ENCODE assay signal across 18 cellular contexts in the genomic region with DNA sequence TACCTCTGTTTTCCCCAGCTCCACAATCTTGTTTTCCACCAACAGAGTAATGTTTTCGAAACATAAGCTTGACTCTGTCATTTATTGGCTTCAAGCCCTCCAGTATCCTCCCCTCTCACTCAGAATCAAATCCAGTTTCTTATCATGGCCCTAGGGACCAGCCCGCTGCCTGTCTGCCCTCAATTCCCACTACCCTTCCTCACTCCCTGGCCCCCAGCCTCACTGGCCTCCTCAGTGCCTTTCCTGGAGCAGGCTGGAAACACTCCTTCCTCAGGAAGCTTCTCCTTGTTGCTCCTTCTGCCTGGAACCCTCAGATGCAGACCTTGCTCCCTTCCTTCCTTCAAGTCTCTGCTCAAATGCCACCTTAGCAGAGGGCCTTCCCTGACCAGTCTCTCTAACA. TPM values are rescaled to one million over a fixed set of nuclear protein-coding genes. Genes with fewer than 3 reads are reported as not detected.
DNase-seq lines count a peak whose midpoint lies in the region; ATAC-seq and TF ChIP-seq lines count a peak whose summit lies in the region.
"Had no signal": no experiment of that assay in that cellular context is flagged by ENCODE, and none has a peak within 500 bp of the region (broad histone marks: within the 10 kb centered on the region; RNA-seq: fewer than 3 reads in every experiment).

No MANE protein-coding gene starts in this region.

- H3K14ac ChIP-seq in mesenchymal stem cell (ENCODE audit: low read length in 2 of 2) = no peak overlapping the region

- intact Hi-C loops in CD8-positive, alpha-beta T cell (cut with DNase I, micrococcal nuclease) = no loop called here
- intact Hi-C loops in dorsolateral prefrontal cortex (cut with DNase I) = no loop called here

- no peaks in the 10 kb centered on the region for H3K9me3 ChIP-seq in CD8-positive, alpha-beta T cell (ENCODE audit: low read length)
- no peaks in the 10 kb centered on the region for H3K9me3 ChIP-seq in mesenchymal stem cell (ENCODE audit: control insufficient read depth, low read length)
- H3K9me3 ChIP-seq: Peyer's patch, right lobe of liver had no signal

- POLR2A ChIA-PET in CD8-positive, alpha-beta T cell (lab: Charles Lee) = interaction anchor here (0.5 to 1.3 kb wide), 4 partner anchors 11 to 106 kb away, joined by 3 to 4 read pairs (median 3); a partner anchor contains a TSS
- POLR2A ChIA-PET in T-cell (lab: Charles Lee) = no interaction called here

- H3K27ac Mint-ChIP-seq in CD8-positive, alpha-beta T cell = peak overlapping the region; percentile 21
- H3K27ac Mint-ChIP-seq in T-cell = peak overlapping the region; percentile 27 to 82

- H3K27ac ChIP-seq in 22Rv1 (peak overlapping the region; percentile 62), mesenchymal stem cell (ENCODE audit: low read length, poor library complexity, severe bottlenecking) (no peak overlapping the region), dorsolateral prefrontal cortex (no peak overlapping the region)
- H3K27ac ChIP-seq in CD8-positive, alpha-beta T cell (ENCODE audit: low read depth, low read length) = no peak overlapping the region
- H3K27ac ChIP-seq: KMS-11, right lobe of liver had no signal

- no peak overlapping the region for H3K18ac ChIP-seq in mesenchymal stem cell (ENCODE audit: low read depth in 1 of 2, low read length in 2 of 2)

- H3K27me3 Mint-ChIP-seq in CD8-positive, alpha-beta T cell (ENCODE audit: low read depth) = no peaks in the 10 kb centered on the region
- no peaks in the 10 kb centered on the region for H3K27me3 Mint-ChIP-seq in T-cell

- H4K8ac ChIP-seq in mesenchymal stem cell (ENCODE audit: low read length) = no peak overlapping the region

- no peaks in the 10 kb centered on the region for H3K9me3 Mint-ChIP-seq in CD8-positive, alpha-beta T cell
- H3K9me3 Mint-ChIP-seq in T-cell = no peaks in the 10 kb centered on the region

- no peak overlapping the region for H3K4me3 Mint-ChIP-seq in CD8-positive, alpha-beta T cell
- no peak overlapping the region for H3K4me3 Mint-ChIP-seq in T-cell

- H3K4me1 ChIP-seq in CD8-positive, alpha-beta T cell (ENCODE audit: insufficient read depth, low read length) = peaks cover 57% of the 10 kb centered on the region
- H3K4me1 ChIP-seq in mesenchymal stem cell (ENCODE audit: control insufficient read depth, insufficient read depth, low read depth, low read length) = peaks cover 19% of the 10 kb centered on the region

- H2AFZ ChIP-seq in mesenchymal stem cell (ENCODE audit: low read depth, low read length) = no peak overlapping the region

- CTCF ChIA-PET in CD8-positive, alpha-beta T cell (lab: Charles Lee) = interaction anchor here (0.9 to 26.2 kb wide), 5 partner anchors 8 to 88 kb away, joined by 3 to 1319 read pairs (median 4); a partner anchor contains a TSS
- CTCF ChIA-PET in T-cell (lab: Charles Lee) = interaction anchor here (0.6 to 1.4 kb wide), 4 partner anchors 21 to 554 kb away, joined by 3 to 4 read pairs (median 3); a partner anchor contains a TSS

- TF ChIP-seq CTCF in 22Rv1 (IDR thresholded peaks at IDR 0.05) (no peak), dorsolateral prefrontal cortex (IDR thresholded peaks at IDR 0.05 in 54 of 56, conservative IDR thresholded peaks at IDR 0.05 in 2 of 56; ENCODE audit: low read depth in 1 of 56, partially characterized antibody in 56 of 56) (no peak)
- no peak for TF ChIP-seq CTCF in CD8-positive, alpha-beta T cell (IDR thresholded peaks at IDR 0.05)

- H2BK15ac ChIP-seq in mesenchymal stem cell (ENCODE audit: low read depth, poor library complexity, severe bottlenecking) = no peak overlapping the region

- H2AK5ac ChIP-seq in mesenchymal stem cell (ENCODE audit: low read length, severe bottlenecking) = no peak overlapping the region

- no peak overlapping the region for H2BK5ac ChIP-seq in mesenchymal stem cell (ENCODE audit: low read depth, low read length, poor library complexity, severe bottlenecking)

- no peak for DNase-seq in CD8-positive, alpha-beta T cell
- DNase-seq in T-cell = no peak
- DNase-seq in mesenchymal stem cell = no peak
- no peak for DNase-seq in inferior parietal cortex (ENCODE audit: extremely low spot score)
- no peak for DNase-seq in dorsolateral prefrontal cortex
- DNase-seq in NCI-H2107 (lab: John Stamatoyannopoulos, UW) = no peak
- DNase-seq: activated CD4-positive, alpha-beta T cell treated with anti-CD3 and anti-CD28 coated beads, Interleukin-2, amount 50 U/mL, for 1 hour; activated T-cell treated with anti-CD3 and anti-CD28 coated beads for 4 hours; DMS153; effector CD4-positive, alpha-beta T cell; NCI-H1092 treated with DMSO at 0.1 percent for 48 hours; NCI-H69; right lobe of liver had no signal

- no peak overlapping the region for H3K23ac ChIP-seq in mesenchymal stem cell (ENCODE audit: low read length in 2 of 2)

- no peak for ATAC-seq in CD8-positive, alpha-beta T cell
- ATAC-seq in T-cell (replicated peaks in 1 of 4) = no peak
- ATAC-seq in HG03378 (IDR thresholded peaks at IDR 0.05; ENCODE audit: unreplicated experiment) = no peak
- ATAC-seq: right lobe of liver, SK-N-SH treated with all-trans-retinoic acid at 6 μM for 48 hours had no signal

- peak overlapping the region; percentile 5 for H3K9ac ChIP-seq in mesenchymal stem cell (ENCODE audit: low read length)
- H3K9ac ChIP-seq: KMS-11 had no signal

- no peaks in the 10 kb centered on the region for H3K27me3 ChIP-seq in CD8-positive, alpha-beta T cell (ENCODE audit: insufficient read depth, low read length)
- H3K27me3 ChIP-seq in mesenchymal stem cell (ENCODE audit: control insufficient read depth in 1 of 2, insufficient read depth in 1 of 2, low read length in 2 of 2) = no peaks in the 10 kb centered on the region
- no peaks in the 10 kb centered on the region for H3K27me3 ChIP-seq in dorsolateral prefrontal cortex
- H3K27me3 ChIP-seq: Peyer's patch, right lobe of liver had no signal

- no peak overlapping the region for H3K4ac ChIP-seq in mesenchymal stem cell (ENCODE audit: low read depth in 1 of 2, low read length in 2 of 2)

- H2BK12ac ChIP-seq in mesenchymal stem cell (ENCODE audit: low read length in 2 of 2) = no peak overlapping the region

- no peak overlapping the region for H3K4me3 ChIP-seq in CD8-positive, alpha-beta T cell (ENCODE audit: low read depth, low read length)
- H3K4me3 ChIP-seq in mesenchymal stem cell (ENCODE audit: insufficient read depth in 1 of 2, low read depth in 1 of 2, low read length in 2 of 2) (no peak overlapping the region), dorsolateral prefrontal cortex (no peak overlapping the region)
- H3K4me3 ChIP-seq: Peyer's patch, right lobe of liver had no signal

- WGBS in mesenchymal stem cell = 89% methylated on average over 2 of the region's 2 CpGs

- H3K79me1 ChIP-seq in mesenchymal stem cell (replicated peaks; ENCODE audit: low read length, poor library complexity, severe bottlenecking) = peaks cover 2% of the 10 kb centered on the region

- H2BK120ac ChIP-seq in mesenchymal stem cell (ENCODE audit: low read depth, low read length) = no peak overlapping the region

- H3K36me3 ChIP-seq in CD8-positive, alpha-beta T cell (ENCODE audit: insufficient read depth, low read length) = no peaks in the 10 kb centered on the region
- peaks cover 5 to 6% of the 10 kb centered on the region in 2 experiments for H3K36me3 ChIP-seq in mesenchymal stem cell (ENCODE audit: control insufficient read depth in 1 of 2, insufficient read depth in 2 of 2, low read depth in 1 of 2, low read length in 2 of 2)
- H3K36me3 ChIP-seq: Peyer's patch, right lobe of liver had no signal

- H3K4me1 Mint-ChIP-seq in CD8-positive, alpha-beta T cell (ENCODE audit: low read depth) = peaks cover 72% of the 10 kb centered on the region
- H3K4me1 Mint-ChIP-seq in T-cell = peaks cover 69 to 78% (median 72%) of the 10 kb centered on the region in 3 donors

- H3K4me2 ChIP-seq in mesenchymal stem cell (ENCODE audit: low read length, poor library complexity, severe bottlenecking) = no peak overlapping the region
- H3K4me2 ChIP-seq: KMS-11 had no signal

- H4K91ac ChIP-seq in mesenchymal stem cell (ENCODE audit: low read length) = no peak overlapping the region

- peaks cover 11% of the 10 kb centered on the region for H3K36me3 Mint-ChIP-seq in CD8-positive, alpha-beta T cell
- no peaks in the 10 kb centered on the region for H3K36me3 Mint-ChIP-seq in T-cell

RNA-seq across cellular contexts. Expression of a gene that starts 3.9 kb away (rescaled TPM):
- 10 to 100 TPM; 32.4 to 41.9 TPM for total RNA-seq in CD8-positive, alpha-beta T cell
- total RNA-seq in T-cell (100 to 1,000 TPM in 2 of 5 donors, 10 to 100 TPM in 3; 55.1 to 107 (median 98.0) TPM), dorsolateral prefrontal cortex (10 to 100 TPM; 11.4 to 49.5 (median 26.7) TPM)
- 117 TPM for polyA plus RNA-seq in mesenchymal stem cell (2013, experiment 1 of 2)
- polyA plus RNA-seq in mesenchymal stem cell (2013, experiment 2 of 2) = 117 TPM

RNA-seq across cellular contexts. Expression of a gene that starts 23.9 kb away (rescaled TPM):
- total RNA-seq in CD8-positive, alpha-beta T cell = 1 to 10 TPM; 7.1 to 7.8 TPM
- 1 to 10 TPM; 2.2 to 8.5 (median 4.1) TPM for total RNA-seq in T-cell
- 5.7 TPM for polyA plus RNA-seq in mesenchymal stem cell (2013, experiment 1 of 2)
- polyA plus RNA-seq in mesenchymal stem cell (2013, experiment 2 of 2) = 5.8 TPM
- total RNA-seq in dorsolateral prefrontal cortex = 1 to 10 TPM in 8 of 120 experiments, under 1 TPM in 50, not detected in 62; 0.23 to 2.5 (median 0.50) TPM

RNA-seq across cellular contexts. Expression of a gene that starts 42.3 kb away (rescaled TPM):
- 10 to 100 TPM; 13.7 to 14.1 TPM for total RNA-seq in CD8-positive, alpha-beta T cell
- total RNA-seq in T-cell (10 to 100 TPM; 34.9 to 63.8 (median 56.2) TPM), dorsolateral prefrontal cortex (10 to 100 TPM; 15.9 to 52.4 (median 26.4) TPM)
- 8.5 TPM for polyA plus RNA-seq in mesenchymal stem cell (2013, experiment 1 of 2)
- 7.7 TPM for polyA plus RNA-seq in mesenchymal stem cell (2013, experiment 2 of 2)

RNA-seq across cellular contexts. Expression of a gene that starts 46.1 kb away (rescaled TPM):
- 1 to 10 TPM; 5.9 to 9.9 TPM for total RNA-seq in CD8-positive, alpha-beta T cell
- total RNA-seq in T-cell (10 to 100 TPM; 11.5 to 30.9 (median 26.7) TPM), dorsolateral prefrontal cortex (10 to 100 TPM; 15.0 to 46.9 (median 26.2) TPM)
- 71.0 TPM for polyA plus RNA-seq in mesenchymal stem cell (2013, experiment 1 of 2)
- 71.6 TPM for polyA plus RNA-seq in mesenchymal stem cell (2013, experiment 2 of 2)

RNA-seq across cellular contexts. Expression of a gene that starts 52.2 kb away (rescaled TPM):
- total RNA-seq in CD8-positive, alpha-beta T cell = 10 to 100 TPM; 40.5 to 42.2 TPM
- total RNA-seq in T-cell = 100 to 1,000 TPM; 118 to 198 (median 186) TPM
- polyA plus RNA-seq in mesenchymal stem cell (2013, experiment 1 of 2) = 157 TPM
- 161 TPM for polyA plus RNA-seq in mesenchymal stem cell (2013, experiment 2 of 2)
- total RNA-seq in dorsolateral prefrontal cortex = 10 to 100 TPM; 47.4 to 86.5 (median 66.9) TPM
